31 cellular contexts compared by ENCODE assay signal in the genomic region with DNA sequence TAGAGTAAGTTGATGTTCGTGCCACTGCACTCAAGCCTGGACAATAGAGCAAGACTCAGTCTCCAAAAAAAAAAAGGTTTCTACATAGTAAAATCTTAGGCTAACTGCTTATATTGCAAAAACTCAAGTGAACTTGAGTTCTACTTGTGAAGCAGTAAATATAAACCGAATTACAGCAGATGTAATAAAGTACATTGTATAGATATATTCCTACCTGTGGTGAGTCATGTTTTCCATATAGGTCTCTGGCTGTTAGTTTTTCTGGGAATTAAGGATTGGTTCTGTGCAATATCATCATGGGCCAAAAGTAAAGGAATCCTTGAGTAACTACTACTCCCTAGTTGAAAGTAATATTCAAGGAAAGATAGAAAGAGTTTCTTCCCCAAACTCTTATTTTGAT.
"Had no signal": no experiment of that assay in that cellular context is flagged by ENCODE, and none has a peak within 500 bp of the region (broad histone marks: within the 10 kb centered on the region; RNA-seq: fewer than 3 reads in every experiment).

No MANE protein-coding gene starts in this region.

- H3K4me1 ChIP-seq: ascending aorta, body of pancreas, breast epithelium had no signal

- H3K27ac ChIP-seq: ascending aorta, body of pancreas, brain microvascular endothelial cell, breast epithelium, cardiac muscle cell had no signal

- H3K36me3 ChIP-seq: ascending aorta, brain microvascular endothelial cell, breast epithelium, cardiac muscle cell had no signal

- H3K4me3 ChIP-seq: ascending aorta, body of pancreas, breast epithelium, cardiac muscle cell had no signal

- H3K27me3 ChIP-seq: ascending aorta, body of pancreas, brain microvascular endothelial cell, breast epithelium, cardiac muscle cell had no signal

- ATAC-seq: activated naive CD4-positive, alpha-beta T cell treated with anti-CD3 and anti-CD28 coated beads, Interleukin-2, amount 50 U/mL, for 72 hours; activated naive CD8-positive, alpha-beta T cell treated with anti-CD3 and anti-CD28 coated beads, Interleukin-2, amount 50 U/mL, for 24 hours; activated T-cell treated with anti-CD3 and anti-CD28 coated beads, Interleukin-2, amount 50 U/mL, for 4 hours; activated T-cell treated with anti-CD3 and anti-CD28 coated beads, Interleukin-2, amount 50 U/mL, for 72 hours; activated T-helper 17 cell treated with anti-CD3 and anti-CD28 coated beads, Interleukin-2, amount 50 U/mL, for 72 hours; body of pancreas had no signal

- DNase-seq: activated effector memory CD4-positive, alpha-beta T cell treated with anti-CD3 and anti-CD28 coated beads, Interleukin-2, amount 50 U/mL, for 16 hours; activated effector memory CD4-positive, alpha-beta T cell treated with Interleukin-2 at 50 U/mL for 16 hours; activated gamma-delta T cell; activated gamma-delta T cell treated with Interleukin-2 at 50 U/mL for 16 hours; activated naive CD4-positive, alpha-beta T cell; activated naive CD4-positive, alpha-beta T cell treated with anti-CD3 and anti-CD28 coated beads for 36 hours; activated naive CD4-positive, alpha-beta T cell treated with anti-CD3 and anti-CD28 coated beads, Interleukin-2, amount 10 ng/mL, durations not matched to agents 7 days and 5 days; activated naive CD4-positive, alpha-beta T cell treated with anti-CD3 and anti-CD28 coated beads, Interleukin-2, amount 50 U/mL, for 16 hours; activated naive CD4-positive, alpha-beta T cell treated with Interleukin-2 at 50 U/mL for 16 hours; activated naive CD8-positive, alpha-beta T cell treated with anti-CD3 and anti-CD28 coated beads for 36 hours; activated naive CD8-positive, alpha-beta T cell treated with anti-CD3 and anti-CD28 coated beads, Interleukin-2, amount 10 ng/mL, durations not matched to agents 7 days and 5 days; activated naive CD8-positive, alpha-beta T cell treated with anti-CD3 and anti-CD28 coated beads, Interleukin-2, amount 50 U/mL, for 24 hours; activated T-cell treated with anti-CD3 and anti-CD28 coated beads, Interleukin-2, amount 50 U/mL, for 1 hour; activated T-cell treated with anti-CD3 and anti-CD28 coated beads, Interleukin-2, amount 50 U/mL, for 24 hours; activated T-cell treated with anti-CD3 and anti-CD28 coated beads, Interleukin-2, amount 50 U/mL, for 4 hours; activated T-cell treated with anti-CD3 and anti-CD28 coated beads, Interleukin-2, amount 50 U/mL, for 48 hours; activated T-cell treated with anti-CD3 and anti-CD28 coated beads, Interleukin-2, amount 50 U/mL, for 72 hours; amniotic stem cell; amygdala; anterior cingulate cortex; aorta; body of pancreas; brain microvascular endothelial cell; caudate nucleus; central memory CD4-positive, alpha-beta T cell; cerebellar nuclear complex had no signal

- H3K9me3 ChIP-seq: ascending aorta, body of pancreas, breast epithelium had no signal
